Comparison of ENCODE assay signal across 12 cellular contexts in genomic region chr17:49101054-49101534, GRCh38. TPM values are rescaled to one million over a fixed set of nuclear protein-coding genes. Genes with fewer than 3 reads are reported as not detected.
DNase-seq lines count a peak whose midpoint lies in the region; ATAC-seq and TF ChIP-seq lines count a peak whose summit lies in the region.
"Had no signal": no experiment of that assay in that cellular context is flagged by ENCODE, and none has a peak within 500 bp of the region (broad histone marks: within the 10 kb centered on the region; RNA-seq: fewer than 3 reads in every experiment).

No MANE protein-coding gene starts in this region.

- peak overlapping the region; percentile 19 for H3K27ac Mint-ChIP-seq in type B pancreatic cell

- TF ChIP-seq CTCF in fibroblast of villous mesenchyme (IDR thresholded peaks at IDR 0.05; ENCODE audit: insufficient read depth, low read depth, low read length) (no peak), type B pancreatic cell (conservative IDR thresholded peaks at IDR 0.05) (no peak)

- no peak overlapping the region for H3K4me3 ChIP-seq in fibroblast of villous mesenchyme (ENCODE audit: low read depth, low read length)

- H3K4me3 Mint-ChIP-seq in type B pancreatic cell: no peak overlapping the region

- no peaks in the 10 kb centered on the region for H3K9me3 Mint-ChIP-seq in type B pancreatic cell

- H3K27me3 Mint-ChIP-seq in type B pancreatic cell: no peaks in the 10 kb centered on the region

- ATAC-seq in GM18868 (IDR thresholded peaks at IDR 0.05; ENCODE audit: unreplicated experiment): no peak
- ATAC-seq in HG03025 (IDR thresholded peaks at IDR 0.05; ENCODE audit: low FRiP score, unreplicated experiment): no peak

- no peaks in the 10 kb centered on the region for H3K4me1 Mint-ChIP-seq in type B pancreatic cell (ENCODE audit: unreplicated experiment)

- H3K36me3 Mint-ChIP-seq in type B pancreatic cell: no peaks in the 10 kb centered on the region

- DNase-seq in NCI-H1417 (lab: John Stamatoyannopoulos, UW) (peak in 2 of 3 experiments; percentile 14 to 54), NCI-H1417 treated with DMSO at 0.1 percent for 48 hours (lab: John Stamatoyannopoulos, UW) (no peak), SW480 (ENCODE audit: low spot score) (peak; percentile 99), fibroblast of villous mesenchyme (ENCODE audit: low read depth) (peak; percentile 96), type B pancreatic cell (ENCODE audit: extremely low spot score, unreplicated experiment) (no peak), dermis blood vessel endothelial cell (no peak)
- DNase-seq: anterior cingulate cortex, NCI-H2081 treated with DMSO at 0.1 percent for 48 hours had no signal

RNA-seq across cellular contexts. Expression of gene B4GALNT2, which starts 31.5 kb away (rescaled TPM):
- total RNA-seq in fibroblast of villous mesenchyme (under 0.01 TPM in 2 replicates), type B pancreatic cell (ENCODE audit: low replicate concordance) (0.60 and 3.7 TPM in 2 replicates), dermis blood vessel endothelial cell (under 0.01 TPM in 2 replicates)
- total RNA-seq: A673, pulmonary artery endothelial cell had no signal

Comparison
In these comparisons a context has a peak if more than half of its experiments do, and no peak if none do; other contexts are left out.
1. DNase-seq: peak in NCI-H1417 (2 of 3), SW480 (single experiment) and fibroblast of villous mesenchyme (single experiment); none in NCI-H1417 treated with DMSO at 0.1 percent for 48 hours (single experiment), type B pancreatic cell (single experiment) and dermis blood vessel endothelial cell (single experiment).